16 cellular contexts compared by ENCODE assay signal in the genomic region with DNA sequence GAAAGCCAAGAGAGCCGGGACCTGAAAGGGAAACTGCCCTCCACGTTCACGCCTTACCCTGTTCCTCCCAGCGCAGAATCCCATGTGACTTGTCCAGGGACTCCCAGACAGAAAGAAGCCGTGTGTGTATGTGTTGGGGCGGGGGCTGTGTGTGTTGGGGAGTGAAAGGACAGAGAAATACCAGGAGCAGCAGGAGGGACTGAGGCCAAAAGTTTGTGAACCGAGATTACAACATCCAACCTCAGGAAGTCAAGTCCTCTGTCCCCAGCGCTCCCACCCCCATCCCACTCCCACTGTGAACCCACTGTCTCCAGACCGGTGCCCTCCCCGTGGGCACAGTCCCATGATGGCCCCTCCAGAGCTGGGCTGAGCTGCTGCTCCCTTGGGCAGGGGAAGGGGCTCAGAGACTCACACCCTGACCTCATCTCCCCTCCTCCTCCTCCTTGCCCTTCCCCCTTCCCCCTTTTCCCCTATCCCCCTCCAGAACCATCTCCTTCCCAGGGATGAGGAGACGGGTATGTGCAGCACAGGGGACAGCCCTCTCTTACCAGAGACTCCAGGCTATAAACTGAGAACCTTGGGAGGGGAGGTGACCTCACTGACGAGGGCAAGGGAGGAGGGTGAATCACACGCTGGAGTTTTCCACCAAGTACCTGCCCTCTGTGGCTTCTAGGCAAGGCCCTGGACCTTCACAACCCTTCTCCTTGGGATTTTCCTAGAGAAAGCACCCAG. TPM values are rescaled to one million over a fixed set of nuclear protein-coding genes. Genes with fewer than 3 reads are reported as not detected.
A peak's percentile ranks its signal among the peaks of the same experiment; 100 is the strongest.
DNase-seq lines count a peak whose midpoint lies in the region; ATAC-seq, FAIRE-seq and TF ChIP-seq lines count a peak whose summit lies in the region.
"Had no signal": no experiment of that assay in that cellular context is flagged by ENCODE, and none has a peak within 500 bp of the region (broad histone marks: within the 10 kb centered on the region; RNA-seq: fewer than 3 reads in every experiment).

A gene (minus strand): TSS at position 153 of the 732 bp plus-strand sequence. CDS start 4,171 bp downstream, outside the sequence.

- TF ChIP-seq CTCF in GM23338 (conservative IDR thresholded peaks at IDR 0.05; ENCODE audit: low read depth in 2 of 2) (no peak), PC-3 (conservative IDR thresholded peaks at IDR 0.05; ENCODE audit: low read depth, low read length) (no peak), kidney (IDR thresholded peaks at IDR 0.05; ENCODE audit: borderline replicate concordance, extremely low read depth, insufficient read depth) (no peak), omental fat pad (IDR thresholded peaks at IDR 0.05) (no peak)

- TF ChIP-seq POLR2A in GM12892 (IDR thresholded peaks at IDR 0.05; ENCODE audit: low read depth, low read length): no peak

- intact Hi-C loops in PC-3 (cut with micrococcal nuclease): no loop called here
- intact Hi-C loops in kidney (cut with DNase I): no loop called here
- intact Hi-C loops in naive thymus-derived CD4-positive, alpha-beta T cell (cut with micrococcal nuclease): no loop called here

- H3K9me2 ChIP-seq in GM23338 (ENCODE audit: insufficient read depth): no peaks in the 10 kb centered on the region
- no peaks in the 10 kb centered on the region for H3K9me2 ChIP-seq in PC-3 (replicated peaks; ENCODE audit: low read length)

- H3K4me3 Mint-ChIP-seq in GM23338: no peak within 1 kb of the TSS; the same call in 2 of the 3 replicates
- peak within 1 kb of the TSS in 1 of 10 donors; percentile 23 for H3K4me3 Mint-ChIP-seq in naive thymus-derived CD4-positive, alpha-beta T cell

- FAIRE-seq in kidney (lab: Jason Lieb, UNC): no peak
- FAIRE-seq in GM12892 (lab: Jason Lieb, UNC): no peak
- FAIRE-seq: HTR-8/SVneo had no signal

- H2AFZ ChIP-seq in GM23338: no peak within 1 kb of the TSS
- H2AFZ ChIP-seq in PC-3 (ENCODE audit: low read length): peak within 1 kb of the TSS; percentile 15; the same call in 1 of the 2 replicates

- H3K36me3 Mint-ChIP-seq in GM23338 (ENCODE audit: low read depth): no peaks in the 10 kb centered on the region; the same call in 2 of the 3 replicates
- peaks cover 0 to 5% (median 0%) of the 10 kb centered on the region in 5 donors for H3K36me3 Mint-ChIP-seq in naive thymus-derived CD4-positive, alpha-beta T cell
- H3K36me3 Mint-ChIP-seq: stimulated activated naive B cell treated with anti-CD40 and anti-IgM and Interleukin-4, amounts not matched to agents 10 μg/mL and 1 μg/mL and 100 μg/mL, for 72 hours had no signal

- H3K27me3 ChIP-seq in GM23338 (ENCODE audit: insufficient read depth): peaks cover 12% of the 10 kb centered on the region
- peaks cover 22% of the 10 kb centered on the region for H3K27me3 ChIP-seq in PC-3 (ENCODE audit: low read length)
- peaks cover 21 to 23% (median 22%) of the 10 kb centered on the region in 3 donors for H3K27me3 ChIP-seq in skeletal muscle tissue (ENCODE audit: control insufficient read depth in 3 of 3, insufficient read depth in 3 of 3, low read length in 3 of 3)
- H3K27me3 ChIP-seq in naive thymus-derived CD4-positive, alpha-beta T cell (ENCODE audit: control insufficient read depth in 2 of 2, insufficient read depth in 2 of 2, low read length in 2 of 2): no peaks in the 10 kb centered on the region

- no peaks in the 10 kb centered on the region for H3F3A ChIP-seq in GM23338 (replicated peaks; ENCODE audit: low read depth)
- H3F3A ChIP-seq in PC-3 (ENCODE audit: low read length, unreplicated experiment): no peaks in the 10 kb centered on the region

- ATAC-seq in GM23338 (peak; percentile 40), PC-3 (no peak), HG03521 (IDR thresholded peaks at IDR 0.05; ENCODE audit: unreplicated experiment) (no peak), omental fat pad (ENCODE audit: low FRiP score) (no peak)
- ATAC-seq in naive thymus-derived CD4-positive, alpha-beta T cell: no peak
- ATAC-seq: stimulated activated naive B cell treated with anti-CD40 and anti-IgM and Interleukin-4, amounts not matched to agents 10 μg/mL and 1 μg/mL and 100 μg/mL, for 72 hours had no signal

- peaks cover 31% of the 10 kb centered on the region for H3K4me1 Mint-ChIP-seq in GM23338
- H3K4me1 Mint-ChIP-seq in naive thymus-derived CD4-positive, alpha-beta T cell: peaks cover 0 to 12% (median 0%) of the 10 kb centered on the region in 7 donors

- no peaks in the 10 kb centered on the region for H3K9me3 Mint-ChIP-seq in GM23338
- peaks cover 0 to 5% (median 0%) of the 10 kb centered on the region in 11 donors for H3K9me3 Mint-ChIP-seq in naive thymus-derived CD4-positive, alpha-beta T cell
- H3K9me3 Mint-ChIP-seq: stimulated activated naive B cell treated with anti-CD40 and anti-IgM and Interleukin-4, amounts not matched to agents 10 μg/mL and 1 μg/mL and 100 μg/mL, for 72 hours had no signal

- CTCF ChIA-PET in PC-3 (lab: Charles Lee): no interaction called here
- CTCF ChIA-PET in naive thymus-derived CD4-positive, alpha-beta T cell (lab: Charles Lee): no interaction called here

- H3K27ac Mint-ChIP-seq in GM23338: no peak within 1 kb of the TSS
- no peak within 1 kb of the TSS for H3K27ac Mint-ChIP-seq in naive thymus-derived CD4-positive, alpha-beta T cell
- H3K27ac Mint-ChIP-seq: stimulated activated naive B cell treated with anti-CD40 and anti-IgM and Interleukin-4, amounts not matched to agents 10 μg/mL and 1 μg/mL and 100 μg/mL, for 72 hours had no signal

- no peaks in the 10 kb centered on the region for H3K9me3 ChIP-seq in PC-3 (ENCODE audit: low read length)
- no peaks in the 10 kb centered on the region for H3K9me3 ChIP-seq in kidney (ENCODE audit: control insufficient read depth in 1 of 2, low read length in 2 of 2)
- H3K9me3 ChIP-seq in skeletal muscle tissue (ENCODE audit: control insufficient read depth in 3 of 3, low read length in 3 of 3): no peaks in the 10 kb centered on the region
- no peaks in the 10 kb centered on the region for H3K9me3 ChIP-seq in naive thymus-derived CD4-positive, alpha-beta T cell (ENCODE audit: control insufficient read depth in 2 of 3, low read length in 3 of 3)

- H3K9ac ChIP-seq in PC-3 (ENCODE audit: low read length) (no peak within 1 kb of the TSS), kidney (ENCODE audit: low read length in 2 of 2) (peak within 1 kb of the TSS in 1 of 2 donors; percentile 42), skeletal muscle tissue (ENCODE audit: low read depth in 1 of 3, low read length in 3 of 3) (peak within 1 kb of the TSS in 1 of 3 donors; percentile 25)

- POLR2A ChIA-PET in PC-3 (lab: Charles Lee; ENCODE audit: unreplicated experiment): no interaction called here
- POLR2A ChIA-PET in naive thymus-derived CD4-positive, alpha-beta T cell (lab: Charles Lee): no interaction called here

- H4K20me1 ChIP-seq in GM23338 (replicated peaks; ENCODE audit: insufficient read depth) (no peaks in the 10 kb centered on the region), PC-3 (ENCODE audit: low read length) (no peaks in the 10 kb centered on the region)

- H3K79me2 ChIP-seq in GM23338 (replicated peaks; ENCODE audit: insufficient read depth) (no peaks in the 10 kb centered on the region), PC-3 (ENCODE audit: low read length) (no peaks in the 10 kb centered on the region)

- no TSS peak for BruUV-seq in PC-3 (replicated peaks; lab: Mats Ljungman, UMichigan)

- H3K4me1 ChIP-seq in GM23338 (ENCODE audit: insufficient read depth) (peaks cover 6% of the 10 kb centered on the region; the same call in 1 of the 2 replicates), PC-3 (ENCODE audit: insufficient read depth, low read length) (no peaks in the 10 kb centered on the region), kidney (ENCODE audit: control insufficient read depth in 1 of 2, insufficient read depth in 1 of 2, low read depth in 1 of 2, low read length in 2 of 2) (peaks cover 51 to 54% of the 10 kb centered on the region in 2 donors), skeletal muscle tissue (ENCODE audit: control insufficient read depth in 3 of 3, insufficient read depth in 3 of 3, low read length in 3 of 3) (peaks cover 6 to 12% (median 7%) of the 10 kb centered on the region in 3 donors)
- no peaks in the 10 kb centered on the region for H3K4me1 ChIP-seq in naive thymus-derived CD4-positive, alpha-beta T cell (ENCODE audit: control insufficient read depth in 2 of 2, insufficient read depth in 2 of 2, low read length in 2 of 2)

- H3K4me3 ChIP-seq in GM23338 (no peak within 1 kb of the TSS), PC-3 (ENCODE audit: low read length) (peak within 1 kb of the TSS; percentile 42), kidney (ENCODE audit: low read length in 2 of 2) (peak within 1 kb of the TSS; percentile 18 to 41), skeletal muscle tissue (ENCODE audit: low read length in 3 of 3) (peak within 1 kb of the TSS in 2 of 3 donors; percentile 31 to 38)
- H3K4me3 ChIP-seq in naive thymus-derived CD4-positive, alpha-beta T cell (ENCODE audit: low read length): no peak within 1 kb of the TSS

- DNase-seq in GM23338 (ENCODE audit: low spot score) (no peak), PC-3 (no peak), kidney (peak; percentile 77), omental fat pad (ENCODE audit: low spot score) (no peak), GM12892 (ENCODE audit: insufficient read length) (no peak)
- DNase-seq in naive thymus-derived CD4-positive, alpha-beta T cell: no peak
- DNase-seq: activated CD4-positive, alpha-beta T cell treated with anti-CD3 and anti-CD28 coated beads, Interleukin-2, amount 50 U/mL, for 1 hour; activated gamma-delta T cell treated with Interleukin-2 at 50 U/mL for 16 hours; NCI-H146; stimulated activated CD4-positive, alpha-beta T cell treated with anti-CD3 and anti-CD28 coated beads, Interleukin-2, amount 100 ng/mL, for 24 hours; stimulated activated naive B cell treated with anti-CD40 and anti-IgM and Interleukin-4, amounts not matched to agents 10 μg/mL and 1 μg/mL and 100 μg/mL, for 72 hours; T-helper 1 cell had no signal

- H3K27ac ChIP-seq in GM23338 (ENCODE audit: low read depth): no peak within 1 kb of the TSS
- H3K27ac ChIP-seq in PC-3 (ENCODE audit: low read length): no peak within 1 kb of the TSS
- H3K27ac ChIP-seq in kidney (ENCODE audit: low read depth in 2 of 2, low read length in 2 of 2): peak within 1 kb of the TSS; percentile 82 to 87
- H3K27ac ChIP-seq in skeletal muscle tissue (ENCODE audit: low read depth, low read length): no peak within 1 kb of the TSS
- no peak within 1 kb of the TSS for H3K27ac ChIP-seq in naive thymus-derived CD4-positive, alpha-beta T cell (ENCODE audit: low read depth, low read length)

- peak within 1 kb of the TSS; percentile 26; the same call in 1 of the 2 replicates for H3K4me2 ChIP-seq in GM23338
- H3K4me2 ChIP-seq in PC-3 (ENCODE audit: low read length): peak within 1 kb of the TSS; percentile 60

- peaks cover 18% of the 10 kb centered on the region for H3K27me3 Mint-ChIP-seq in GM23338 (ENCODE audit: insufficient read depth, low read depth, poor library complexity)
- H3K27me3 Mint-ChIP-seq in naive thymus-derived CD4-positive, alpha-beta T cell: peaks cover 13 to 46% (median 36%) of the 10 kb centered on the region in 5 donors

- no peaks in the 10 kb centered on the region for H3K36me3 ChIP-seq in GM23338 (ENCODE audit: insufficient read depth)
- H3K36me3 ChIP-seq in PC-3 (ENCODE audit: low read depth, low read length): no peaks in the 10 kb centered on the region
- peaks cover 4 to 5% of the 10 kb centered on the region in 2 donors for H3K36me3 ChIP-seq in kidney (ENCODE audit: control insufficient read depth in 1 of 2, insufficient read depth in 2 of 2, low read length in 2 of 2)
- no peaks in the 10 kb centered on the region for H3K36me3 ChIP-seq in skeletal muscle tissue (ENCODE audit: control insufficient read depth in 3 of 3, insufficient read depth in 3 of 3, low read length in 3 of 3)
- H3K36me3 ChIP-seq in naive thymus-derived CD4-positive, alpha-beta T cell (ENCODE audit: control insufficient read depth in 2 of 3, insufficient read depth in 3 of 3, low read length in 3 of 3): no peaks in the 10 kb centered on the region

RNA-seq across cellular contexts. Expression of the gene that starts here (rescaled TPM):
- total RNA-seq in GM23338 (2014; rRNA removed; shearing (Covaris generic)): 0.56 and 2.1 TPM in 2 replicates
- polyA plus RNA-seq in GM23338 (2016; fragmentation: Nextera tagmentation; extraction: Ambion mirVana) (0.43 TPM in 1 of 2 replicates, not detected in the other), kidney (ENCODE audit: insufficient read depth, low read depth, low replicate concordance) (45.6 TPM)
- total RNA-seq in PC-3 (2014; rRNA removed) (not detected in 2 replicates), kidney (130 TPM), skeletal muscle tissue (not detected), omental fat pad (1 to 10 TPM in 3 of 4 donors, under 1 TPM in 1; 0.46 to 7.0 (median 2.1) TPM)
- 1 to 10 TPM in 1 of 5 experiments, under 1 TPM in 1, not detected in 3; 0.30 to 4.2 TPM for total RNA-seq in naive thymus-derived CD4-positive, alpha-beta T cell
- polyA plus RNA-seq in naive thymus-derived CD4-positive, alpha-beta T cell: not detected
- polyA plus RNA-seq in GM12892 (2012; ENCODE audit: missing spikeins): 0.17 TPM
- total RNA-seq: fibroblast of lung had no signal
- polyA plus RNA-seq: fibroblast of lung had no signal

Comparison
In these comparisons a context has a peak if more than half of its experiments do, and no peak if none do; other contexts are left out.
1. RNA of the gene that starts here (total RNA-seq): 130 TPM in kidney (single experiment); 0.46 to 7.0 TPM in omental fat pad, 0.56 to 2.1 TPM in GM23338, not detected in skeletal muscle tissue (single experiment), 0.30 to 4.2 TPM in naive thymus-derived CD4-positive, alpha-beta T cell and not detected in PC-3; every median in the first group is over 10 times any median in the second.
2. RNA of the gene that starts here (polyA plus RNA-seq): 45.6 TPM in kidney (single experiment); not detected in naive thymus-derived CD4-positive, alpha-beta T cell and 0.43 TPM in GM23338; every median in the first group is over 10 times any median in the second.
3. H3K27ac ChIP-seq: peak in kidney (2 of 2); none in GM23338 (single experiment), PC-3 (single experiment), skeletal muscle tissue (single experiment) and naive thymus-derived CD4-positive, alpha-beta T cell (single experiment).
4. H3K4me3 ChIP-seq: peak in PC-3 (single experiment), kidney (2 of 2) and skeletal muscle tissue (2 of 3); none in GM23338 (single experiment) and naive thymus-derived CD4-positive, alpha-beta T cell (single experiment).